In the genomic region with DNA sequence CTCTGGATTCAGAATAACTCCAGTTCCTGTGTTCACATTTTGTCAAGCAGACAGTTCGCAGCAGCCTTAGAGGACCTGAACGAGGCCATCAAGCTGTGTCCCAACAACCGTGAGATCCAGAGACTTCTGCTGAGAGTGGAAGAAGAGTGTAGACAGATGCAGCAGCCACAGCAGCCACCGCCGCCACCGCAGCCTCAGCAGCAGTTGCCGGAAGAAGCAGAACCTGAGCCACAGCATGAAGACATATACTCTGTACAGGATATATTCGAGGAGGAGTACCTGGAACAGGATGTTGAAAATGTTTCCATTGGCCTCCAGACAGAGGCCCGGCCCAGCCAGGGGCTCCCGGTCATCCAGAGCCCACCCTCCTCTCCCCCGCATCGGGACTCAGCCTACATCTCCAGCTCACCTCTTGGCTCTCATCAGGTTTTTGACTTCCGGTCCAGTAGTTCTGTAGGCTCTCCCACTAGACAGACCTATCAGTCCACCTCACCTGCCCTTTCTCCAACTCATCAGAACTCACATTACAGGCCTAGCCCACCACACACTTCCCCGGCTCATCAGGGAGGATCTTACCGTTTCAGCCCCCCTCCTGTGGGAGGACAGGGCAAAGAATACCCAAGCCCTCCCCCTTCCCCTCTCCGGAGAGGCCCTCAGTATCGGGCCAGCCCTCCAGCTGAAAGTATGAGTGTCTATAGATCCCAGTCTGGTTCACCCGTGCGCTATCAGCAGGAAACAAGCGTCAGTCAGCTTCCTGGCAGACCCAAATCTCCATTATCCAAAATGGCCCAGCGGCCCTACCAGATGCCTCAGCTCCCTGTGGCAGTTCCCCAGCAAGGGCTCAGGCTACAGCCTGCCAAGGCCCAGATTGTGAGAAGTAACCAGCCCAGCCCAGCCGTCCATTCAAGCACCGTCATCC, we compare ENCODE assay signal across 1 cellular context.
TF ChIP-seq lines count a peak whose summit lies in the region.

No MANE protein-coding gene starts in this region.

TF ChIP-seq in HepG2, 621 proteins besides CTCF, POLR2A, EP300 and RAD21:
- TF ChIP-seq ARNTL (CRISPR knock-in tag; IDR thresholded peaks at IDR 0.05) (no peak), TBX2 (CRISPR knock-in tag; IDR thresholded peaks at IDR 0.05; ENCODE audit: borderline replicate concordance) (no peak), ZNF44 (CRISPR knock-in tag; IDR thresholded peaks at IDR 0.05) (no peak), SMARCC2 (IDR thresholded peaks at IDR 0.05) (no peak)
- TF ChIP-seq, protein P1, sequence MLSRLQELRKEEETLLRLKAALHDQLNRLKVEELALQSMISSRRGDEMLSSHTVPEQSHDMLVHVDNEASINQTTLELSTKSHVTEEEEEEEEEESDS (CRISPR knock-in tag; IDR thresholded peaks at IDR 0.05; ENCODE audit: borderline replicate concordance): no peak
